Comparison of ENCODE assay signal across 8 cellular contexts in genomic region chr12:49358548-49359141, GRCh38. TPM values are rescaled to one million over a fixed set of nuclear protein-coding genes. Genes with fewer than 3 reads are reported as not detected.
A peak's percentile ranks its signal among the peaks of the same experiment; 100 is the strongest.
DNase-seq lines count a peak whose midpoint lies in the region; TF ChIP-seq lines count a peak whose summit lies in the region.

No MANE protein-coding gene starts in this region.

- H3K4me1 ChIP-seq in A673 (ENCODE audit: insufficient read depth, low read length, poor library complexity, severe bottlenecking) = peaks cover 5% of the 10 kb centered on the region

- no peak overlapping the region for H3K27ac Mint-ChIP-seq in activated naive CD4-positive, alpha-beta T cell treated with anti-CD3 and anti-CD28 coated beads for 36 hours

- H3K27me3 ChIP-seq in A673 (replicated peaks; ENCODE audit: insufficient read depth, low read depth, low read length, poor library complexity) = no peaks in the 10 kb centered on the region

- no peaks in the 10 kb centered on the region for H3K36me3 ChIP-seq in A673 (ENCODE audit: insufficient read depth, low read length, poor library complexity, severe bottlenecking)

- DNase-seq in A673 (ENCODE audit: low spot score) (peak; percentile 89), GM12865 (ENCODE audit: low read depth) (peak; percentile 89), LNCaP clone FGC (ENCODE audit: low read depth) (peak; percentile 32), OCI-M1 (lab: John Stamatoyannopoulos, UW) (peak; percentile 90), head of caudate nucleus (peak in 22 of 42 donors; percentile 31 to 83 (median 58)), retina (peak; percentile 77), amniotic stem cell (lab: John Stamatoyannopoulos, UW) (no peak)
- peak; percentile 75 for DNase-seq in activated naive CD4-positive, alpha-beta T cell treated with anti-CD3 and anti-CD28 coated beads for 36 hours

- intact Hi-C loops in A673 (cut with micrococcal nuclease; ENCODE audit: unreplicated experiment) = loop anchor here (1.0 to 5.0 kb wide), 2 partner anchors 156 to 224 kb away; no protein-coding TSS in a partner anchor
- intact Hi-C loops in activated naive CD4-positive, alpha-beta T cell treated with anti-CD3 and anti-CD28 coated beads for 36 hours (cut with micrococcal nuclease) = loop anchor here (1.0 kb wide), 2 partner anchors 156 to 222 kb away; no protein-coding TSS in a partner anchor
- intact Hi-C loops in head of caudate nucleus (cut with DNase I) = loop anchor here (5.0 kb wide), 1 partner anchor 159 kb away; no protein-coding TSS in a partner anchor

- peak; percentile 89 for TF ChIP-seq CTCF in A673 (conservative IDR thresholded peaks at IDR 0.05; ENCODE audit: low read depth, low read length)
- peak; percentile 83 for TF ChIP-seq CTCF in GM12865 (IDR thresholded peaks at IDR 0.05; ENCODE audit: insufficient read depth, low read depth, low read length, missing control alignments)
- TF ChIP-seq CTCF in LNCaP clone FGC (IDR thresholded peaks at IDR 0.05; ENCODE audit: control insufficient read depth, extremely low read depth, insufficient read depth) = peak; percentile 77

- H3K9me3 ChIP-seq in A673 (ENCODE audit: low read depth, low read length, poor library complexity, severe bottlenecking) = no peaks in the 10 kb centered on the region

- no TSS peak for BruUV-seq in A673 (replicated peaks; lab: Mats Ljungman, UMichigan)

- CTCF ChIA-PET in A673 (lab: Charles Lee) = interaction anchor here (0.5 to 3.0 kb wide), 21 partner anchors 8 to 274 kb away, joined by 3 to 79 read pairs (median 5); partner anchors contain the start of genes DNAJC22 and SPATS2
- CTCF ChIA-PET in activated naive CD4-positive, alpha-beta T cell treated with anti-CD3 and anti-CD28 coated beads for 36 hours (lab: Charles Lee) = interaction anchor here (0.6 to 5.6 kb wide), 62 partner anchors 8 to 547 kb away, joined by 3 to 267 read pairs (median 5); partner anchors contain the start of genes C1QL4, DNAJC22, KCNH3 and PRPF40B

- H3K4me3 Mint-ChIP-seq in activated naive CD4-positive, alpha-beta T cell treated with anti-CD3 and anti-CD28 coated beads for 36 hours = no peak overlapping the region

- peaks cover 2% of the 10 kb centered on the region for H3K4me1 Mint-ChIP-seq in activated naive CD4-positive, alpha-beta T cell treated with anti-CD3 and anti-CD28 coated beads for 36 hours (ENCODE audit: low read depth)

- H3K36me3 Mint-ChIP-seq in activated naive CD4-positive, alpha-beta T cell treated with anti-CD3 and anti-CD28 coated beads for 36 hours (ENCODE audit: low read depth) = no peaks in the 10 kb centered on the region

- peak overlapping the region; percentile 5 for H3K4me3 ChIP-seq in A673 (ENCODE audit: low read depth, low read length, poor library complexity, severe bottlenecking)
- no peak overlapping the region for H3K4me3 ChIP-seq in GM12865 (ENCODE audit: low read depth, low read length)
- H3K4me3 ChIP-seq in LNCaP clone FGC (ENCODE audit: low read depth, low read length) = no peak overlapping the region

- POLR2A ChIA-PET in A673 (lab: Charles Lee; ENCODE audit: low non-redundant PET) = interaction anchor here (0.7 kb wide), 2 partner anchors 35 to 152 kb away, joined by 3 to 5 read pairs; partner anchors contain the start of gene TROAP

- no peak overlapping the region for H3K27ac ChIP-seq in A673 (ENCODE audit: low read depth, low read length, poor library complexity, severe bottlenecking)

- H3K9me3 Mint-ChIP-seq in activated naive CD4-positive, alpha-beta T cell treated with anti-CD3 and anti-CD28 coated beads for 36 hours = no peaks in the 10 kb centered on the region

- peaks cover 14% of the 10 kb centered on the region for H3K27me3 Mint-ChIP-seq in activated naive CD4-positive, alpha-beta T cell treated with anti-CD3 and anti-CD28 coated beads for 36 hours (ENCODE audit: low read depth)

RNA-seq across cellular contexts. Expression of gene SPATS2, which starts 8.6 kb away (rescaled TPM):
- 80.5 and 82.8 TPM in 2 replicates for total RNA-seq in A673 (2021)
- 1 to 10 TPM; 8.7 to 9.6 TPM for total RNA-seq in activated naive CD4-positive, alpha-beta T cell treated with anti-CD3 and anti-CD28 coated beads for 36 hours

RNA-seq across cellular contexts. Expression of gene DNAJC22, which starts 12.0 kb away (rescaled TPM):
- 1.9 and 3.0 TPM in 2 replicates for total RNA-seq in A673 (2021)
- not detected for total RNA-seq in activated naive CD4-positive, alpha-beta T cell treated with anti-CD3 and anti-CD28 coated beads for 36 hours

RNA-seq across cellular contexts. Expression of gene C1QL4, which starts 21.7 kb away (rescaled TPM):
- 0.41 and 1.0 TPM in 2 replicates for total RNA-seq in A673 (2021)
- total RNA-seq in activated naive CD4-positive, alpha-beta T cell treated with anti-CD3 and anti-CD28 coated beads for 36 hours = not detected

RNA-seq across cellular contexts. Expression of gene TROAP, which starts 35.6 kb away (rescaled TPM):
- 121 and 124 TPM in 2 replicates for total RNA-seq in A673 (2021)
- total RNA-seq in activated naive CD4-positive, alpha-beta T cell treated with anti-CD3 and anti-CD28 coated beads for 36 hours = 10 to 100 TPM; 67.4 to 68.8 TPM
